In the genomic region with DNA sequence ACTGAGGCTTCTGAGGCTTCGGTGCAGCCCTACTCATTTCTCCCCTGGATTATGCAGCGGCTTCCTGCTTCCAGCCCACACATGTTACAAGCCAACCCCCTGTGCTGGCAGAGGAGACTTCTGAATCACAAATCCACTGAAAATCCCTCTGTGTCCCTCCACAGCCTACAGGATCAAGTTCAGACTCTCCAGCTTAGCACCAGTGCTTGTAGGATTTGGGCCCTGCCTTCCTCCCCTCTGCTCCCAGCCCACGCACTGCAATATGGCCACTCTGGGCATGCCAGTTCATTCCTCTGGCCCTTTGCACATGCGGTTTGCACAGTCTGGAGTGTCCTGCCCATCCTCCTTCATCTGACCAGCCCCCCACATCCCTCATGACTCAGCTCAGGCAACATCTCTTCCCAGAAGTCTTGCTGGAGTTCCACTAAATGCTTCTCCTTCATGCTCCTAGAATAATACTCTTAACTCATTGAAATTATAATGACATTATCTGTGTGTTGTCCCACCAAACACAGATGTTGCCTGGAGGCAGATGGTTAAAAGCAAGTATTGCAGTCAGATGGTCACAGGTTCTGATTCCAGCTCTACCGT, we compare ENCODE assay signal across 2 cellular contexts.
TF ChIP-seq lines count a peak whose summit lies in the region.

No MANE protein-coding gene starts in this region.

TF ChIP-seq in IMR-90, 13 proteins besides CTCF, POLR2A, EP300 and RAD21 (continued from another document):
- TF ChIP-seq, protein P1, sequence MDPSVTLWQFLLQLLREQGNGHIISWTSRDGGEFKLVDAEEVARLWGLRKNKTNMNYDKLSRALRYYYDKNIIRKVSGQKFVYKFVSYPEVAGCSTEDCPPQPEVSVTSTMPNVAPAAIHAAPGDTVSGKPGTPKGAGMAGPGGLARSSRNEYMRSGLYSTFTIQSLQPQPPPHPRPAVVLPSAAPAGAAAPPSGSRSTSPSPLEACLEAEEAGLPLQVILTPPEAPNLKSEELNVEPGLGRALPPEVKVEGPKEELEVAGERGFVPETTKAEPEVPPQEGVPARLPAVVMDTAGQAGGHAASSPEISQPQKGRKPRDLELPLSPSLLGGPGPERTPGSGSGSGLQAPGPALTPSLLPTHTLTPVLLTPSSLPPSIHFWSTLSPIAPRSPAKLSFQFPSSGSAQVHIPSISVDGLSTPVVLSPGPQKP (IDR thresholded peaks at IDR 0.05; ENCODE audit: borderline replicate concordance, low read depth, low read length), result no peak
- TF ChIP-seq SMC3 (IDR thresholded peaks at IDR 0.05; ENCODE audit: low read depth, low read length), result no peak
- no peak for TF ChIP-seq MAFK (IDR thresholded peaks at IDR 0.05; ENCODE audit: low read depth, low read length)
- no peak for TF ChIP-seq RFX5 (IDR thresholded peaks at IDR 0.05; ENCODE audit: low read depth, low read length)
- TF ChIP-seq MXI1 (IDR thresholded peaks at IDR 0.05; ENCODE audit: borderline replicate concordance, low read depth, low read length), result peak; percentile 23; the same call in 1 of the 2 replicates
- TF ChIP-seq NFE2L2 (IDR thresholded peaks at IDR 0.05; ENCODE audit: low read depth, low read length), result peak; percentile 41; the same call in 1 of the 2 replicates
- no peak for TF ChIP-seq CEBPB (IDR thresholded peaks at IDR 0.05; ENCODE audit: low read depth, low read length)
- TF ChIP-seq RCOR1 (IDR thresholded peaks at IDR 0.05; ENCODE audit: insufficient replicate concordance, low read length), result peak; percentile 16
- TF ChIP-seq CHD1 (IDR thresholded peaks at IDR 0.05; ENCODE audit: low read depth, low read length), result no peak
- TF ChIP-seq BHLHE40 (IDR thresholded peaks at IDR 0.05; ENCODE audit: low read depth, low read length), result peak; percentile 52; the same call in 1 of the 2 replicates
- TF ChIP-seq, protein P2, sequence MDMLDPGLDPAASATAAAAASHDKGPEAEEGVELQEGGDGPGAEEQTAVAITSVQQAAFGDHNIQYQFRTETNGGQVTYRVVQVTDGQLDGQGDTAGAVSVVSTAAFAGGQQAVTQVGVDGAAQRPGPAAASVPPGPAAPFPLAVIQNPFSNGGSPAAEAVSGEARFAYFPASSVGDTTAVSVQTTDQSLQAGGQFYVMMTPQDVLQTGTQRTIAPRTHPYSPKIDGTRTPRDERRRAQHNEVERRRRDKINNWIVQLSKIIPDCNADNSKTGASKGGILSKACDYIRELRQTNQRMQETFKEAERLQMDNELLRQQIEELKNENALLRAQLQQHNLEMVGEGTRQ (IDR thresholded peaks at IDR 0.05; ENCODE audit: low read depth, low read length), result no peak

TF ChIP-seq in WTC11, 78 proteins besides CTCF, POLR2A, EP300 and RAD21 (continued from another document):
- TF ChIP-seq, protein P3, sequence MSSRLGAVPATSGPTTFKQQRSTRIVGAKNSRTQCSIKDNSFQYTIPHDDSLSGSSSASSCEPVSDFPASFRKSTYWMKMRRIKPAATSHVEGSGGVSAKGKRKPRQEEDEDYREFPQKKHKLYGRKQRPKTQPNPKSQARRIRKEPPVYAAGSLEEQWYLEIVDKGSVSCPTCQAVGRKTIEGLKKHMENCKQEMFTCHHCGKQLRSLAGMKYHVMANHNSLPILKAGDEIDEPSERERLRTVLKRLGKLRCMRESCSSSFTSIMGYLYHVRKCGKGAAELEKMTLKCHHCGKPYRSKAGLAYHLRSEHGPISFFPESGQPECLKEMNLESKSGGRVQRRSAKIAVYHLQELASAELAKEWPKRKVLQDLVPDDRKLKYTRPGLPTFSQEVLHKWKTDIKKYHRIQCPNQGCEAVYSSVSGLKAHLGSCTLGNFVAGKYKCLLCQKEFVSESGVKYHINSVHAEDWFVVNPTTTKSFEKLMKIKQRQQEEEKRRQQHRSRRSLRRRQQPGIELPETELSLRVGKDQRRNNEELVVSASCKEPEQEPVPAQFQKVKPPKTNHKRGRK (CRISPR knock-in tag; IDR thresholded peaks at IDR 0.05; ENCODE audit: borderline replicate concordance), result no peak
- TF ChIP-seq ZNF416 (CRISPR knock-in tag; IDR thresholded peaks at IDR 0.05) (no peak), ZNF219 (CRISPR knock-in tag; IDR thresholded peaks at IDR 0.05; ENCODE audit: borderline replicate concordance) (no peak), OVOL2 (CRISPR knock-in tag; IDR thresholded peaks at IDR 0.05; ENCODE audit: borderline replicate concordance) (no peak)
- TF ChIP-seq, protein P4, sequence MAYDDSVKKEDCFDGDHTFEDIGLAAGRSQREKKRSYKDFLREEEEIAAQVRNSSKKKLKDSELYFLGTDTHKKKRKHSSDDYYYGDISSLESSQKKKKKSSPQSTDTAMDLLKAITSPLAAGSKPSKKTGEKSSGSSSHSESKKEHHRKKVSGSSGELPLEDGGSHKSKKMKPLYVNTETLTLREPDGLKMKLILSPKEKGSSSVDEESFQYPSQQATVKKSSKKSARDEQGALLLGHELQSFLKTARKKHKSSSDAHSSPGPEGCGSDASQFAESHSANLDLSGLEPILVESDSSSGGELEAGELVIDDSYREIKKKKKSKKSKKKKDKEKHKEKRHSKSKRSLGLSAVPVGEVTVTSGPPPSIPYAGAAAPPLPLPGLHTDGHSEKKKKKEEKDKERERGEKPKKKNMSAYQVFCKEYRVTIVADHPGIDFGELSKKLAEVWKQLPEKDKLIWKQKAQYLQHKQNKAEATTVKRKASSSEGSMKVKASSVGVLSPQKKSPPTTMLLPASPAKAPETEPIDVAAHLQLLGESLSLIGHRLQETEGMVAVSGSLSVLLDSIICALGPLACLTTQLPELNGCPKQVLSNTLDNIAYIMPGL (CRISPR knock-in tag; IDR thresholded peaks at IDR 0.05), result no peak
- TF ChIP-seq, protein P2 (CRISPR knock-in tag; IDR thresholded peaks at IDR 0.05), result no peak
- TF ChIP-seq, protein P5, sequence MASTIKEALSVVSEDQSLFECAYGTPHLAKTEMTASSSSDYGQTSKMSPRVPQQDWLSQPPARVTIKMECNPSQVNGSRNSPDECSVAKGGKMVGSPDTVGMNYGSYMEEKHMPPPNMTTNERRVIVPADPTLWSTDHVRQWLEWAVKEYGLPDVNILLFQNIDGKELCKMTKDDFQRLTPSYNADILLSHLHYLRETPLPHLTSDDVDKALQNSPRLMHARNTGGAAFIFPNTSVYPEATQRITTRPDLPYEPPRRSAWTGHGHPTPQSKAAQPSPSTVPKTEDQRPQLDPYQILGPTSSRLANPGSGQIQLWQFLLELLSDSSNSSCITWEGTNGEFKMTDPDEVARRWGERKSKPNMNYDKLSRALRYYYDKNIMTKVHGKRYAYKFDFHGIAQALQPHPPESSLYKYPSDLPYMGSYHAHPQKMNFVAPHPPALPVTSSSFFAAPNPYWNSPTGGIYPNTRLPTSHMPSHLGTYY (CRISPR knock-in tag; IDR thresholded peaks at IDR 0.05), result no peak
- TF ChIP-seq, protein P6, sequence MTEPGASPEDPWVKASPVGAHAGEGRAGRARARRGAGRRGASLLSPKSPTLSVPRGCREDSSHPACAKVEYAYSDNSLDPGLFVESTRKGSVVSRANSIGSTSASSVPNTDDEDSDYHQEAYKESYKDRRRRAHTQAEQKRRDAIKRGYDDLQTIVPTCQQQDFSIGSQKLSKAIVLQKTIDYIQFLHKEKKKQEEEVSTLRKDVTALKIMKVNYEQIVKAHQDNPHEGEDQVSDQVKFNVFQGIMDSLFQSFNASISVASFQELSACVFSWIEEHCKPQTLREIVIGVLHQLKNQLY (CRISPR knock-in tag; IDR thresholded peaks at IDR 0.05), result no peak
- TF ChIP-seq, protein P7, sequence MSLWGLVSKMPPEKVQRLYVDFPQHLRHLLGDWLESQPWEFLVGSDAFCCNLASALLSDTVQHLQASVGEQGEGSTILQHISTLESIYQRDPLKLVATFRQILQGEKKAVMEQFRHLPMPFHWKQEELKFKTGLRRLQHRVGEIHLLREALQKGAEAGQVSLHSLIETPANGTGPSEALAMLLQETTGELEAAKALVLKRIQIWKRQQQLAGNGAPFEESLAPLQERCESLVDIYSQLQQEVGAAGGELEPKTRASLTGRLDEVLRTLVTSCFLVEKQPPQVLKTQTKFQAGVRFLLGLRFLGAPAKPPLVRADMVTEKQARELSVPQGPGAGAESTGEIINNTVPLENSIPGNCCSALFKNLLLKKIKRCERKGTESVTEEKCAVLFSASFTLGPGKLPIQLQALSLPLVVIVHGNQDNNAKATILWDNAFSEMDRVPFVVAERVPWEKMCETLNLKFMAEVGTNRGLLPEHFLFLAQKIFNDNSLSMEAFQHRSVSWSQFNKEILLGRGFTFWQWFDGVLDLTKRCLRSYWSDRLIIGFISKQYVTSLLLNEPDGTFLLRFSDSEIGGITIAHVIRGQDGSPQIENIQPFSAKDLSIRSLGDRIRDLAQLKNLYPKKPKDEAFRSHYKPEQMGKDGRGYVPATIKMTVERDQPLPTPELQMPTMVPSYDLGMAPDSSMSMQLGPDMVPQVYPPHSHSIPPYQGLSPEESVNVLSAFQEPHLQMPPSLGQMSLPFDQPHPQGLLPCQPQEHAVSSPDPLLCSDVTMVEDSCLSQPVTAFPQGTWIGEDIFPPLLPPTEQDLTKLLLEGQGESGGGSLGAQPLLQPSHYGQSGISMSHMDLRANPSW (CRISPR knock-in tag; conservative IDR thresholded peaks at IDR 0.05; ENCODE audit: low read depth), result no peak
- TF ChIP-seq, protein P8, sequence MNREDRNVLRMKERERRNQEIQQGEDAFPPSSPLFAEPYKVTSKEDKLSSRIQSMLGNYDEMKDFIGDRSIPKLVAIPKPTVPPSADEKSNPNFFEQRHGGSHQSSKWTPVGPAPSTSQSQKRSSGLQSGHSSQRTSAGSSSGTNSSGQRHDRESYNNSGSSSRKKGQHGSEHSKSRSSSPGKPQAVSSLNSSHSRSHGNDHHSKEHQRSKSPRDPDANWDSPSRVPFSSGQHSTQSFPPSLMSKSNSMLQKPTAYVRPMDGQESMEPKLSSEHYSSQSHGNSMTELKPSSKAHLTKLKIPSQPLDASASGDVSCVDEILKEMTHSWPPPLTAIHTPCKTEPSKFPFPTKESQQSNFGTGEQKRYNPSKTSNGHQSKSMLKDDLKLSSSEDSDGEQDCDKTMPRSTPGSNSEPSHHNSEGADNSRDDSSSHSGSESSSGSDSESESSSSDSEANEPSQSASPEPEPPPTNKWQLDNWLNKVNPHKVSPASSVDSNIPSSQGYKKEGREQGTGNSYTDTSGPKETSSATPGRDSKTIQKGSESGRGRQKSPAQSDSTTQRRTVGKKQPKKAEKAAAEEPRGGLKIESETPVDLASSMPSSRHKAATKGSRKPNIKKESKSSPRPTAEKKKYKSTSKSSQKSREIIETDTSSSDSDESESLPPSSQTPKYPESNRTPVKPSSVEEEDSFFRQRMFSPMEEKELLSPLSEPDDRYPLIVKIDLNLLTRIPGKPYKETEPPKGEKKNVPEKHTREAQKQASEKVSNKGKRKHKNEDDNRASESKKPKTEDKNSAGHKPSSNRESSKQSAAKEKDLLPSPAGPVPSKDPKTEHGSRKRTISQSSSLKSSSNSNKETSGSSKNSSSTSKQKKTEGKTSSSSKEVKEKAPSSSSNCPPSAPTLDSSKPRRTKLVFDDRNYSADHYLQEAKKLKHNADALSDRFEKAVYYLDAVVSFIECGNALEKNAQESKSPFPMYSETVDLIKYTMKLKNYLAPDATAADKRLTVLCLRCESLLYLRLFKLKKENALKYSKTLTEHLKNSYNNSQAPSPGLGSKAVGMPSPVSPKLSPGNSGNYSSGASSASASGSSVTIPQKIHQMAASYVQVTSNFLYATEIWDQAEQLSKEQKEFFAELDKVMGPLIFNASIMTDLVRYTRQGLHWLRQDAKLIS (CRISPR knock-in tag; IDR thresholded peaks at IDR 0.05; ENCODE audit: borderline replicate concordance), result no peak
